In genomic region chr12:105493091-105493615, GRCh38 we compare ENCODE assay signal across 19 cellular contexts.
"Had no signal": no experiment of that assay in that cellular context is flagged by ENCODE, and none has a peak within 500 bp of the region (broad histone marks: within the 10 kb centered on the region; RNA-seq: fewer than 3 reads in every experiment).

No MANE protein-coding gene starts in this region.

- H3K4me3 ChIP-seq: body of pancreas, coronary artery, lower lobe of right lung, spleen, stomach, testis had no signal

- H3K27me3 Mint-ChIP-seq: progenitor cell of endocrine pancreas had no signal

- H3K27ac Mint-ChIP-seq: activated CD4-positive, alpha-beta memory T cell treated with anti-CD3 and anti-CD28 coated beads, Interleukin-2, amount 10 ng/mL, durations not matched to agents 7 days and 5 days; activated CD4-positive, alpha-beta T cell treated with anti-CD3 and anti-CD28 coated beads for 36 hours; activated naive CD4-positive, alpha-beta T cell treated with anti-CD3 and anti-CD28 coated beads, Interleukin-2, amount 10 ng/mL, durations not matched to agents 7 days and 5 days; activated T-cell treated with anti-CD3 and anti-CD28 coated beads, Interleukin-2, amount 50 U/mL, for 24 hours; naive thymus-derived CD4-positive, alpha-beta T cell; progenitor cell of endocrine pancreas had no signal

- H3K27me3 ChIP-seq: body of pancreas, neutrophil, stomach, testis had no signal

- H3K4me3 Mint-ChIP-seq: activated CD4-positive, alpha-beta memory T cell treated with anti-CD3 and anti-CD28 coated beads, Interleukin-2, amount 10 ng/mL, durations not matched to agents 7 days and 5 days; activated CD4-positive, alpha-beta T cell treated with anti-CD3 and anti-CD28 coated beads for 36 hours; activated naive CD4-positive, alpha-beta T cell treated with anti-CD3 and anti-CD28 coated beads, Interleukin-2, amount 10 ng/mL, durations not matched to agents 7 days and 5 days; activated T-cell treated with anti-CD3 and anti-CD28 coated beads, Interleukin-2, amount 50 U/mL, for 24 hours; naive thymus-derived CD4-positive, alpha-beta T cell had no signal

- ATAC-seq: activated CD4-positive, alpha-beta T cell treated with anti-CD3 and anti-CD28 coated beads for 36 hours; body of pancreas; left cardiac atrium; lower lobe of right lung; naive thymus-derived CD4-positive, alpha-beta T cell; right cardiac atrium had no signal

- H3K4me1 Mint-ChIP-seq: activated CD4-positive, alpha-beta memory T cell treated with anti-CD3 and anti-CD28 coated beads, Interleukin-2, amount 10 ng/mL, durations not matched to agents 7 days and 5 days; activated CD4-positive, alpha-beta T cell treated with anti-CD3 and anti-CD28 coated beads for 36 hours; activated naive CD4-positive, alpha-beta T cell treated with anti-CD3 and anti-CD28 coated beads, Interleukin-2, amount 10 ng/mL, durations not matched to agents 7 days and 5 days had no signal

- H3K27ac ChIP-seq: body of pancreas, coronary artery, lower lobe of right lung, neutrophil, spleen, stomach, testis had no signal

- DNase-seq: activated CD4-positive, alpha-beta memory T cell treated with anti-CD3 and anti-CD28 coated beads, Interleukin-2, amount 10 ng/mL, durations not matched to agents 7 days and 5 days; activated CD4-positive, alpha-beta T cell treated with anti-CD3 and anti-CD28 coated beads for 36 hours; activated naive CD4-positive, alpha-beta T cell treated with anti-CD3 and anti-CD28 coated beads, Interleukin-2, amount 10 ng/mL, durations not matched to agents 7 days and 5 days; activated T-cell treated with anti-CD3 and anti-CD28 coated beads, Interleukin-2, amount 50 U/mL, for 24 hours; body of pancreas; caudate nucleus; effector memory CD4-positive, alpha-beta T cell; head of caudate nucleus; left cardiac atrium; lower lobe of right lung; naive thymus-derived CD4-positive, alpha-beta T cell; right cardiac atrium; spleen; stomach; T-helper 2 cell; testis had no signal

- H3K36me3 ChIP-seq: lower lobe of right lung, neutrophil, spleen, stomach had no signal

- H3K9me3 ChIP-seq: lower lobe of right lung, neutrophil, testis had no signal

- H3K36me3 Mint-ChIP-seq: activated naive CD4-positive, alpha-beta T cell treated with anti-CD3 and anti-CD28 coated beads, Interleukin-2, amount 10 ng/mL, durations not matched to agents 7 days and 5 days had no signal

- H3K4me1 ChIP-seq: body of pancreas, lower lobe of right lung, spleen, stomach, testis had no signal
